In genomic region chr1:242813490-242814091, GRCh38 we compare ENCODE assay signal across 11 cellular contexts.
DNase-seq lines count a peak whose midpoint lies in the region; ATAC-seq and TF ChIP-seq lines count a peak whose summit lies in the region.
"Had no signal": no experiment of that assay in that cellular context is flagged by ENCODE, and none has a peak within 500 bp of the region (broad histone marks: within the 10 kb centered on the region; RNA-seq: fewer than 3 reads in every experiment).

No MANE protein-coding gene starts in this region.

- ATAC-seq in GM18502 (IDR thresholded peaks at IDR 0.05; ENCODE audit: poor library complexity, unreplicated experiment): peak; percentile 86
- ATAC-seq in GM19452 (IDR thresholded peaks at IDR 0.05; ENCODE audit: unreplicated experiment): peak; percentile 98
- ATAC-seq in HG02870 (IDR thresholded peaks at IDR 0.05; ENCODE audit: unreplicated experiment): peak; percentile 74
- ATAC-seq in HG03521 (IDR thresholded peaks at IDR 0.05; ENCODE audit: unreplicated experiment): peak; percentile 90

- intact Hi-C loops in activated naive CD4-positive, alpha-beta T cell treated with anti-CD3 and anti-CD28 coated beads for 36 hours (cut with micrococcal nuclease): no loop called here

- CTCF ChIA-PET in activated naive CD4-positive, alpha-beta T cell treated with anti-CD3 and anti-CD28 coated beads for 36 hours (lab: Charles Lee): no interaction called here

- no peak for TF ChIP-seq CTCF in progenitor cell of endocrine pancreas (IDR thresholded peaks at IDR 0.05; ENCODE audit: unreplicated experiment)

- H3K4me3 Mint-ChIP-seq in progenitor cell of endocrine pancreas (ENCODE audit: low read depth): no peak overlapping the region
- no peak overlapping the region for H3K4me3 Mint-ChIP-seq in activated naive CD4-positive, alpha-beta T cell treated with anti-CD3 and anti-CD28 coated beads for 36 hours
- H3K4me3 Mint-ChIP-seq: activated T-helper 1 cell treated with anti-CD3 and anti-CD28 coated beads, Interleukin-12 subunit alpha, Interleukin-12 subunit beta, Interleukin-2, Interleukin-4 antibody, amounts not matched to agents 30 ng/mL and 10 ng/mL and 1 ng/mL, durations not matched to agents 14 hours and 24 hours and 36 hours had no signal

- no peaks in the 10 kb centered on the region for H3K36me3 Mint-ChIP-seq in progenitor cell of endocrine pancreas (ENCODE audit: insufficient read depth)
- H3K36me3 Mint-ChIP-seq in activated naive CD4-positive, alpha-beta T cell treated with anti-CD3 and anti-CD28 coated beads for 36 hours (ENCODE audit: low read depth): no peaks in the 10 kb centered on the region

- no peaks in the 10 kb centered on the region for H3K4me1 Mint-ChIP-seq in progenitor cell of endocrine pancreas (ENCODE audit: low read depth)
- H3K4me1 Mint-ChIP-seq in activated naive CD4-positive, alpha-beta T cell treated with anti-CD3 and anti-CD28 coated beads for 36 hours (ENCODE audit: low read depth): no peaks in the 10 kb centered on the region

- H3K9me3 Mint-ChIP-seq in progenitor cell of endocrine pancreas (ENCODE audit: low read depth): no peaks in the 10 kb centered on the region
- H3K9me3 Mint-ChIP-seq in activated naive CD4-positive, alpha-beta T cell treated with anti-CD3 and anti-CD28 coated beads for 36 hours: no peaks in the 10 kb centered on the region
- H3K9me3 Mint-ChIP-seq: activated T-helper 1 cell treated with anti-CD3 and anti-CD28 coated beads, Interleukin-12 subunit alpha, Interleukin-12 subunit beta, Interleukin-2, Interleukin-4 antibody, amounts not matched to agents 30 ng/mL and 10 ng/mL and 1 ng/mL, durations not matched to agents 14 hours and 24 hours and 36 hours had no signal

- H3K27ac Mint-ChIP-seq in progenitor cell of endocrine pancreas: no peak overlapping the region
- H3K27ac Mint-ChIP-seq in activated naive CD4-positive, alpha-beta T cell treated with anti-CD3 and anti-CD28 coated beads for 36 hours: no peak overlapping the region
- H3K27ac Mint-ChIP-seq: activated T-helper 1 cell treated with anti-CD3 and anti-CD28 coated beads, Interleukin-12 subunit alpha, Interleukin-12 subunit beta, Interleukin-2, Interleukin-4 antibody, amounts not matched to agents 30 ng/mL and 10 ng/mL and 1 ng/mL, durations not matched to agents 14 hours and 24 hours and 36 hours had no signal

- DNase-seq in progenitor cell of endocrine pancreas (ENCODE audit: low spot score, unreplicated experiment): no peak
- DNase-seq in activated naive CD4-positive, alpha-beta T cell treated with anti-CD3 and anti-CD28 coated beads for 36 hours: no peak
- DNase-seq in anterior cingulate cortex (lab: John Stamatoyannopoulos, UW): no peak
- no peak for DNase-seq in central memory CD4-positive, alpha-beta T cell
- DNase-seq: NCI-H446 treated with DMSO at 0.1 percent for 48 hours, SHP77 treated with DMSO at 0.1 percent for 48 hours had no signal

- H3K27me3 Mint-ChIP-seq in progenitor cell of endocrine pancreas: no peaks in the 10 kb centered on the region
- H3K27me3 Mint-ChIP-seq in activated naive CD4-positive, alpha-beta T cell treated with anti-CD3 and anti-CD28 coated beads for 36 hours (ENCODE audit: low read depth): peaks cover 17% of the 10 kb centered on the region
